Comparison of ENCODE assay signal across 12 cellular contexts in genomic region chr20:25274891-25275812, GRCh38. TPM values are rescaled to one million over a fixed set of nuclear protein-coding genes. Genes with fewer than 3 reads are reported as not detected.
DNase-seq lines count a peak whose midpoint lies in the region; ATAC-seq and TF ChIP-seq lines count a peak whose summit lies in the region.
"Had no signal": no experiment of that assay in that cellular context is flagged by ENCODE, and none has a peak within 500 bp of the region (broad histone marks: within the 10 kb centered on the region; RNA-seq: fewer than 3 reads in every experiment).

No MANE protein-coding gene starts in this region.

- CTCF ChIA-PET in activated B cell treated with CpG ODN at 0.5 μM for 24 hours (lab: Charles Lee) = no interaction called here

- H3K23me2 ChIP-seq in H9 (ENCODE audit: insufficient read length, low read depth, low read length, poor library complexity, severe bottlenecking) = no peaks in the 10 kb centered on the region

- H4K20me1 ChIP-seq in H9 (ENCODE audit: control insufficient read depth, insufficient read depth, insufficient read length) = no peaks in the 10 kb centered on the region

- H3K27ac ChIP-seq in H9 (ENCODE audit: insufficient read length, low read depth, low read length) = no peak overlapping the region
- H3K27ac ChIP-seq in right cardiac atrium (ENCODE audit: low read length) = no peak overlapping the region
- H3K27ac ChIP-seq in prostate gland = peak overlapping the region; percentile 70 to 80
- H3K27ac ChIP-seq: ascending aorta, parathyroid adenoma had no signal

- H3K27me3 ChIP-seq in H9 (ENCODE audit: insufficient read depth, low read length) (no peaks in the 10 kb centered on the region), right cardiac atrium (ENCODE audit: control insufficient read depth, insufficient read depth) (no peaks in the 10 kb centered on the region), prostate gland (replicated peaks; ENCODE audit: insufficient read depth) (no peaks in the 10 kb centered on the region)
- H3K27me3 ChIP-seq: ascending aorta had no signal

- H2BK5ac ChIP-seq in H9 (ENCODE audit: insufficient read length, low read length) = no peak overlapping the region

- H2AK5ac ChIP-seq in H9 (ENCODE audit: insufficient read length, low read length) = no peak overlapping the region

- H3K4me1 Mint-ChIP-seq in H9 = no peaks in the 10 kb centered on the region
- peaks cover 6% of the 10 kb centered on the region for H3K4me1 Mint-ChIP-seq in activated B cell treated with CpG ODN at 0.5 μM for 24 hours
- H3K4me1 Mint-ChIP-seq in stimulated activated memory B cell treated with anti-CD40 and anti-IgM and Interleukin-4, amounts not matched to agents 10 μg/mL and 1 μg/mL and 100 μg/mL, for 72 hours = peaks cover 4% of the 10 kb centered on the region

- H2BK120ac ChIP-seq in H9 (ENCODE audit: low read depth, low read length, poor library complexity, severe bottlenecking) = no peak overlapping the region

- no peaks in the 10 kb centered on the region for H3K79me2 ChIP-seq in H9 (ENCODE audit: insufficient read depth, low read length)
- H3K79me2 ChIP-seq: parathyroid adenoma had no signal

- H2BK20ac ChIP-seq in H9 (ENCODE audit: low read depth, low read length, poor library complexity, severe bottlenecking) = no peak overlapping the region

- H3K4me2 ChIP-seq in H9 (ENCODE audit: insufficient read depth, insufficient read length, low read length) = no peak overlapping the region

- no peak overlapping the region for H4K8ac ChIP-seq in H9 (replicated peaks; ENCODE audit: insufficient read length, low read depth, low read length)

- peak overlapping the region in 2 of 3 experiments; percentile 46 to 85; a peak in 4 of 7 replicates for H3K27ac Mint-ChIP-seq in H9
- H3K27ac Mint-ChIP-seq in activated B cell treated with CpG ODN at 0.5 μM for 24 hours = no peak overlapping the region
- H3K27ac Mint-ChIP-seq in stimulated activated memory B cell treated with anti-CD40 and anti-IgM and Interleukin-4, amounts not matched to agents 10 μg/mL and 1 μg/mL and 100 μg/mL, for 72 hours = no peak overlapping the region
- H3K27ac Mint-ChIP-seq: HFFc6 had no signal

- TF ChIP-seq CTCF in H9 (conservative IDR thresholded peaks at IDR 0.05) = no peak
- TF ChIP-seq CTCF in activated B cell treated with CpG ODN at 0.5 μM for 24 hours (IDR thresholded peaks at IDR 0.05) = no peak
- no peak for TF ChIP-seq CTCF in prostate gland (IDR thresholded peaks at IDR 0.05)

- no peak overlapping the region for H4K5ac ChIP-seq in H9 (ENCODE audit: insufficient read length, low read depth, low read length)

- no peak overlapping the region for H3K23ac ChIP-seq in H9 (ENCODE audit: insufficient read length, low read depth, low read length)

- H3K4ac ChIP-seq in H9 (ENCODE audit: low read depth, low read length) = no peak overlapping the region

- no peaks in the 10 kb centered on the region; a peak in 1 of 5 replicates for H3K9me3 Mint-ChIP-seq in H9
- H3K9me3 Mint-ChIP-seq in activated B cell treated with CpG ODN at 0.5 μM for 24 hours = no peaks in the 10 kb centered on the region
- no peaks in the 10 kb centered on the region for H3K9me3 Mint-ChIP-seq in stimulated activated memory B cell treated with anti-CD40 and anti-IgM and Interleukin-4, amounts not matched to agents 10 μg/mL and 1 μg/mL and 100 μg/mL, for 72 hours
- H3K9me3 Mint-ChIP-seq: HFFc6 had no signal

- H3K9me3 ChIP-seq in H9 (ENCODE audit: control insufficient read depth, low read depth, low read length) (no peaks in the 10 kb centered on the region), right cardiac atrium (ENCODE audit: control insufficient read depth, low read length) (no peaks in the 10 kb centered on the region), prostate gland (no peaks in the 10 kb centered on the region)
- H3K9me3 ChIP-seq: ascending aorta had no signal

- H3K14ac ChIP-seq in H9 (ENCODE audit: insufficient read depth, low read length) = no peak overlapping the region

- no peaks in the 10 kb centered on the region for H3K79me1 ChIP-seq in H9 (ENCODE audit: insufficient read depth, low read depth, low read length, poor library complexity, severe bottlenecking)

- POLR2A ChIA-PET in activated B cell treated with CpG ODN at 0.5 μM for 24 hours (lab: Charles Lee) = no interaction called here

- no peak overlapping the region for H2BK12ac ChIP-seq in H9 (ENCODE audit: insufficient read length, low read depth, low read length)

- no peak overlapping the region for H2AFZ ChIP-seq in H9 (ENCODE audit: low read length)
- H2AFZ ChIP-seq: parathyroid adenoma had no signal

- no peak overlapping the region for H3K18ac ChIP-seq in H9 (ENCODE audit: insufficient read length, low read depth, low read length)

- no peak overlapping the region for H3T11ph ChIP-seq in H9 (ENCODE audit: low read length)

- H3K9ac ChIP-seq in H9 (ENCODE audit: extremely low read depth, insufficient read length, low read length) = no peak overlapping the region
- H3K9ac ChIP-seq: parathyroid adenoma had no signal

- no peak overlapping the region for H3K4me3 ChIP-seq in right cardiac atrium (ENCODE audit: low read length)
- H3K4me3 ChIP-seq in prostate gland = no peak overlapping the region
- H3K4me3 ChIP-seq: ascending aorta had no signal

- DNase-seq in H9 (no peak), activated B cell treated with CpG ODN at 0.5 μM for 24 hours (peak; percentile 12), right cardiac atrium (peak in 2 of 3 donors; percentile 78 to 80), prostate gland (ENCODE audit: low spot score) (no peak), SKM-1 (lab: John Stamatoyannopoulos, UW; ENCODE audit: unreplicated experiment) (no peak), NCI-H774 (lab: John Stamatoyannopoulos, UW) (no peak)
- DNase-seq: HFFc6 had no signal

- H3K4me1 ChIP-seq in H9 (ENCODE audit: insufficient read depth, low read length) (no peaks in the 10 kb centered on the region), right cardiac atrium (ENCODE audit: control insufficient read depth, insufficient read depth, low read length) (peaks cover 3% of the 10 kb centered on the region), prostate gland (replicated peaks) (peaks cover 28% of the 10 kb centered on the region)
- H3K4me1 ChIP-seq: ascending aorta had no signal

- peaks cover 0 to 4% of the 10 kb centered on the region in 2 donors for H3K36me3 ChIP-seq in prostate gland

- no peak overlapping the region for H3K56ac ChIP-seq in H9 (ENCODE audit: insufficient read length, low read depth, low read length)

- H2BK15ac ChIP-seq in H9 (ENCODE audit: low read depth, low read length) = no peak overlapping the region

- TF ChIP-seq POLR2A in prostate gland (IDR thresholded peaks at IDR 0.05) = no peak

- H3K27me3 Mint-ChIP-seq in H9 (ENCODE audit: low read depth) (no peaks in the 10 kb centered on the region), activated B cell treated with CpG ODN at 0.5 μM for 24 hours (no peaks in the 10 kb centered on the region)
- H3K27me3 Mint-ChIP-seq in stimulated activated memory B cell treated with anti-CD40 and anti-IgM and Interleukin-4, amounts not matched to agents 10 μg/mL and 1 μg/mL and 100 μg/mL, for 72 hours = no peaks in the 10 kb centered on the region

- intact Hi-C loops in activated B cell treated with CpG ODN at 0.5 μM for 24 hours (cut with micrococcal nuclease) (no loop called here), right cardiac atrium (cut with DNase I) (no loop called here), prostate gland (cut with DNase I) (no loop called here)

- ATAC-seq in activated B cell treated with CpG ODN at 0.5 μM for 24 hours (ENCODE audit: low read depth) = no peak
- peak; percentile 36 to 55 for ATAC-seq in right cardiac atrium
- no peak for ATAC-seq in stimulated activated memory B cell treated with anti-CD40 and anti-IgM and Interleukin-4, amounts not matched to agents 10 μg/mL and 1 μg/mL and 100 μg/mL, for 72 hours
- no peak for ATAC-seq in HG02973 (IDR thresholded peaks at IDR 0.05; ENCODE audit: unreplicated experiment)
- ATAC-seq: Panc1 had no signal

- WGBS in H9 (ENCODE audit: extremely low coverage, insufficient read length, low lambda C conversion rate) = no CpG with 5 or more reads among the region's 32 CpGs
- 79% methylated on average over 32 of the region's 32 CpGs for WGBS in right cardiac atrium
- WGBS in prostate gland = 89% methylated on average over 32 of the region's 32 CpGs

- H3K36me3 Mint-ChIP-seq in H9 (ENCODE audit: insufficient read depth in 1 of 3, low read depth in 3 of 3) (peaks cover 22 to 80% (median 40%) of the 10 kb centered on the region in 3 experiments; a peak in 6 of 7 replicates), activated B cell treated with CpG ODN at 0.5 μM for 24 hours (ENCODE audit: low read depth) (peaks cover 73% of the 10 kb centered on the region)
- peaks cover 68% of the 10 kb centered on the region for H3K36me3 Mint-ChIP-seq in stimulated activated memory B cell treated with anti-CD40 and anti-IgM and Interleukin-4, amounts not matched to agents 10 μg/mL and 1 μg/mL and 100 μg/mL, for 72 hours

- H4K91ac ChIP-seq in H9 (ENCODE audit: insufficient read length, low read depth, low read length) = no peak overlapping the region

- H3K4me3 Mint-ChIP-seq in H9 = no peak overlapping the region; a peak in 1 of 5 replicates
- no peak overlapping the region for H3K4me3 Mint-ChIP-seq in activated B cell treated with CpG ODN at 0.5 μM for 24 hours
- no peak overlapping the region for H3K4me3 Mint-ChIP-seq in stimulated activated memory B cell treated with anti-CD40 and anti-IgM and Interleukin-4, amounts not matched to agents 10 μg/mL and 1 μg/mL and 100 μg/mL, for 72 hours
- H3K4me3 Mint-ChIP-seq: HFFc6 had no signal

RNA-seq across cellular contexts. Expression of gene PYGB, which starts 27.3 kb away (rescaled TPM):
- 46.9 TPM in 2 replicates for total RNA-seq in H9 (2021)
- 21.5 and 23.5 TPM in 2 replicates for total RNA-seq in activated B cell treated with CpG ODN at 0.5 μM for 24 hours
- total RNA-seq in right cardiac atrium = 100 to 1,000 TPM; 154 to 219 (median 194) TPM
- 136 TPM for polyA plus RNA-seq in right cardiac atrium
- 100 to 1,000 TPM; 231 to 261 TPM for total RNA-seq in prostate gland

Comparison
In these comparisons a context has a peak if more than half of its experiments do, and no peak if none do; other contexts are left out.
1. DNase-seq: peak in activated B cell treated with CpG ODN at 0.5 μM for 24 hours (single experiment) and right cardiac atrium (2 of 3); none in H9 (single experiment), prostate gland (single experiment), SKM-1 (single experiment) and NCI-H774 (single experiment).
2. H3K27ac ChIP-seq: peak in prostate gland (2 of 2); none in H9 (single experiment) and right cardiac atrium (single experiment).
3. H3K27ac Mint-ChIP-seq: peak in H9 (2 of 3); none in activated B cell treated with CpG ODN at 0.5 μM for 24 hours (single experiment) and stimulated activated memory B cell treated with anti-CD40 and anti-IgM and Interleukin-4, amounts not matched to agents 10 μg/mL and 1 μg/mL and 100 μg/mL, for 72 hours (single experiment).
4. ATAC-seq: peak in right cardiac atrium (2 of 2); none in activated B cell treated with CpG ODN at 0.5 μM for 24 hours (single experiment), stimulated activated memory B cell treated with anti-CD40 and anti-IgM and Interleukin-4, amounts not matched to agents 10 μg/mL and 1 μg/mL and 100 μg/mL, for 72 hours (single experiment) and HG02973 (single experiment).